In genomic region chr18:57910817-57911216, GRCh38 we compare ENCODE assay signal across 11 cellular contexts.
DNase-seq lines count a peak whose midpoint lies in the region; ATAC-seq, FAIRE-seq and TF ChIP-seq lines count a peak whose summit lies in the region.
"Had no signal": no experiment of that assay in that cellular context is flagged by ENCODE, and none has a peak within 500 bp of the region (broad histone marks: within the 10 kb centered on the region; RNA-seq: fewer than 3 reads in every experiment).

No MANE protein-coding gene starts in this region.

- FAIRE-seq in GM12878 (lab: Jason Lieb, UNC) (peak; percentile 41), H54 (lab: Jason Lieb, UNC) (no peak)

- H3K27me3 ChIP-seq in GM12878 (replicated peaks in 1 of 2; ENCODE audit: control insufficient read depth in 2 of 2, insufficient read depth in 2 of 2, low read length in 1 of 2), result no peaks in the 10 kb centered on the region; a peak in 1 of 4 replicates
- H3K27me3 ChIP-seq in neural cell (ENCODE audit: insufficient read depth, low read depth, low read length), result no peaks in the 10 kb centered on the region

- no peak for TF ChIP-seq EP300 in Ishikawa (IDR thresholded peaks at IDR 0.05; ENCODE audit: borderline replicate concordance)
- TF ChIP-seq EP300 in GM12878 (IDR thresholded peaks at IDR 0.05; ENCODE audit: borderline replicate concordance in 1 of 2, control insufficient read depth in 1 of 2, low read depth in 2 of 2, low read length in 2 of 2), result no peak
- no peak for TF ChIP-seq EP300 in neural cell (conservative IDR thresholded peaks at IDR 0.05; ENCODE audit: poor library complexity, severe bottlenecking)

- H3K4me1 ChIP-seq in GM12878 (ENCODE audit: control insufficient read depth, insufficient read depth, low read length), result no peaks in the 10 kb centered on the region
- H3K4me1 ChIP-seq: prostate gland had no signal

- H3K9me2 ChIP-seq in neural cell (ENCODE audit: insufficient read depth, low read length), result no peaks in the 10 kb centered on the region

- SMC1A ChIA-PET in GM12878 (lab: Charles Lee; ENCODE audit: uncharacterized antibody, unreplicated experiment), result interaction anchor here (0.7 to 1.3 kb wide), 2 partner anchors 113 to 211 kb away, joined by 4 to 6 read pairs; no protein-coding TSS in a partner anchor

- no peak overlapping the region for H3K4me2 ChIP-seq in GM12878 (ENCODE audit: control insufficient read depth, insufficient read depth)
- no peak overlapping the region for H3K4me2 ChIP-seq in neural cell (ENCODE audit: low read length)

- H4K20me1 ChIP-seq in GM12878 (ENCODE audit: control insufficient read depth, insufficient read depth), result no peaks in the 10 kb centered on the region
- no peaks in the 10 kb centered on the region for H4K20me1 ChIP-seq in neural cell (ENCODE audit: insufficient read depth)

- peak; percentile 86 for ATAC-seq in GM12878
- ATAC-seq: T-helper 17 cell had no signal

- H3K4me3 ChIP-seq in GM12878 (no peak overlapping the region), neural cell (ENCODE audit: low read length) (no peak overlapping the region)
- H3K4me3 ChIP-seq: prostate gland had no signal

- in situ Hi-C loops in GM12878 (cut with MboI), result no loop called here

- CTCF ChIA-PET in GM12878 (lab: Yijun Ruan, JAX), result interaction anchor here (1.1 to 1.9 kb wide), 6 partner anchors 34 to 271 kb away, joined by 3 to 7 read pairs (median 4); no protein-coding TSS in a partner anchor

- no peak overlapping the region for H3K9ac ChIP-seq in GM12878 (ENCODE audit: control insufficient read depth, insufficient read depth, low read length)
- H3K9ac ChIP-seq in neural cell (ENCODE audit: low read length), result no peak overlapping the region

- H3K79me2 ChIP-seq in GM12878 (ENCODE audit: control insufficient read depth, insufficient read depth, low read length) (no peaks in the 10 kb centered on the region), neural cell (replicated peaks; ENCODE audit: insufficient read depth, low read length) (no peaks in the 10 kb centered on the region)

- H2AFZ ChIP-seq in GM12878 (ENCODE audit: control insufficient read depth, low read depth, low read length), result no peak overlapping the region
- H2AFZ ChIP-seq in neural cell (ENCODE audit: low read depth, low read length), result no peak overlapping the region

- DNase-seq in DMS53 (lab: John Stamatoyannopoulos, UW) (peak; percentile 66), DMS53 treated with DMSO at 0.1 percent for 48 hours (lab: John Stamatoyannopoulos, UW; ENCODE audit: unreplicated experiment) (no peak), GM12878 (ENCODE audit: low read depth, low spot score) (no peak), H54 (ENCODE audit: insufficient read length, low spot score) (no peak), GF-D8 (lab: John Stamatoyannopoulos, UW) (no peak), hypothalamus (lab: John Stamatoyannopoulos, UW) (no peak)
- DNase-seq: MV-4-11, T-helper 17 cell had no signal

- TF ChIP-seq POLR2A in GM12878 (IDR thresholded peaks at IDR 0.05; ENCODE audit: low read depth, low read length) (no peak), H54 (IDR thresholded peaks at IDR 0.05; ENCODE audit: low read depth, low read length) (no peak)

- TF ChIP-seq CTCF in GM12878 (IDR thresholded peaks at IDR 0.05 in 2 of 3, conservative IDR thresholded peaks at IDR 0.05 in 1 of 3; ENCODE audit: control insufficient read depth in 2 of 3, extremely low read depth in 1 of 3, insufficient read depth in 1 of 3, low read depth in 3 of 3, low read length in 3 of 3) (peak; percentile 44 to 74 (median 55); a peak in 5 of 6 replicates), neural cell (IDR thresholded peaks at IDR 0.05; ENCODE audit: poor library complexity, severe bottlenecking) (peak; percentile 11)

- H3F3A ChIP-seq in neural cell (ENCODE audit: insufficient read depth, low read length, poor library complexity, severe bottlenecking), result no peaks in the 10 kb centered on the region

- RAD21 ChIA-PET in GM12878 (lab: Charles Lee; ENCODE audit: unreplicated experiment), result no interaction called here

- WGBS in GM12878 (ENCODE audit: insufficient coverage, insufficient replicate concordance, low lambda C conversion rate, missing lambda C conversion rate), result 45% methylated on average over 7 of the region's 7 CpGs

- BruUV-seq in GM12878 (replicated peaks; lab: Mats Ljungman, UMichigan), result no TSS peak

- H3K27ac ChIP-seq in GM12878 (ENCODE audit: control insufficient read depth, insufficient read depth) (no peak overlapping the region), neural cell (ENCODE audit: low read length) (no peak overlapping the region)
- H3K27ac ChIP-seq: prostate gland had no signal

- no peaks in the 10 kb centered on the region for H3K9me3 ChIP-seq in GM12878 (replicated peaks; ENCODE audit: control insufficient read depth, insufficient read depth, low read length)
- no peaks in the 10 kb centered on the region for H3K9me3 ChIP-seq in neural cell (ENCODE audit: low read length)
- H3K9me3 ChIP-seq: prostate gland had no signal

- intact Hi-C loops in GM12878 (cut with micrococcal nuclease; ENCODE audit: unreplicated experiment), result no loop called here

- H3K36me3 ChIP-seq in GM12878 (ENCODE audit: control insufficient read depth in 2 of 2, insufficient read depth in 2 of 2, low read length in 1 of 2) (no peaks in the 10 kb centered on the region), neural cell (ENCODE audit: insufficient read depth, low read length) (no peaks in the 10 kb centered on the region)
- H3K36me3 ChIP-seq: prostate gland had no signal

- POLR2A ChIA-PET in GM12878 (lab: Charles Lee), result no interaction called here

- TF ChIP-seq RAD21 in Ishikawa (IDR thresholded peaks at IDR 0.05; ENCODE audit: low read depth) (peak; percentile 20; the same call in 1 of the 2 replicates), GM12878 (IDR thresholded peaks at IDR 0.05; ENCODE audit: insufficient read depth, low read depth, low read length) (peak; percentile 16; the same call in 1 of the 2 replicates), neural cell (conservative IDR thresholded peaks at IDR 0.05) (no peak)

TF ChIP-seq in GM12878, 131 proteins besides CTCF, POLR2A, EP300 and RAD21 (continues in another document):
- TF ChIP-seq PML (IDR thresholded peaks at IDR 0.05; ENCODE audit: low read length) (no peak), MAX (IDR thresholded peaks at IDR 0.05; ENCODE audit: low read depth, low read length) (no peak), SMC3 (IDR thresholded peaks at IDR 0.05; ENCODE audit: borderline replicate concordance, low read length) (peak; percentile 34; the same call in 1 of the 2 replicates), EZH2 (IDR thresholded peaks at IDR 0.05; ENCODE audit: borderline replicate concordance, control insufficient read depth, low read depth, low read length) (no peak), MEF2B (IDR thresholded peaks at IDR 0.05; ENCODE audit: partially characterized antibody, poor library complexity, severe bottlenecking) (no peak), RAD51 (IDR thresholded peaks at IDR 0.05) (no peak), NR2F1 (conservative IDR thresholded peaks at IDR 0.05) (peak; percentile 93), NRF1 (conservative IDR thresholded peaks at IDR 0.05; ENCODE audit: low read depth, low read length) (no peak), RFX5 (IDR thresholded peaks at IDR 0.05; ENCODE audit: low read depth, low read length) (no peak), IKZF1 (conservative IDR thresholded peaks at IDR 0.05) (no peak)

TF ChIP-seq in neural cell, 6 proteins besides CTCF, POLR2A, EP300 and RAD21:
- TF ChIP-seq, protein P1, sequence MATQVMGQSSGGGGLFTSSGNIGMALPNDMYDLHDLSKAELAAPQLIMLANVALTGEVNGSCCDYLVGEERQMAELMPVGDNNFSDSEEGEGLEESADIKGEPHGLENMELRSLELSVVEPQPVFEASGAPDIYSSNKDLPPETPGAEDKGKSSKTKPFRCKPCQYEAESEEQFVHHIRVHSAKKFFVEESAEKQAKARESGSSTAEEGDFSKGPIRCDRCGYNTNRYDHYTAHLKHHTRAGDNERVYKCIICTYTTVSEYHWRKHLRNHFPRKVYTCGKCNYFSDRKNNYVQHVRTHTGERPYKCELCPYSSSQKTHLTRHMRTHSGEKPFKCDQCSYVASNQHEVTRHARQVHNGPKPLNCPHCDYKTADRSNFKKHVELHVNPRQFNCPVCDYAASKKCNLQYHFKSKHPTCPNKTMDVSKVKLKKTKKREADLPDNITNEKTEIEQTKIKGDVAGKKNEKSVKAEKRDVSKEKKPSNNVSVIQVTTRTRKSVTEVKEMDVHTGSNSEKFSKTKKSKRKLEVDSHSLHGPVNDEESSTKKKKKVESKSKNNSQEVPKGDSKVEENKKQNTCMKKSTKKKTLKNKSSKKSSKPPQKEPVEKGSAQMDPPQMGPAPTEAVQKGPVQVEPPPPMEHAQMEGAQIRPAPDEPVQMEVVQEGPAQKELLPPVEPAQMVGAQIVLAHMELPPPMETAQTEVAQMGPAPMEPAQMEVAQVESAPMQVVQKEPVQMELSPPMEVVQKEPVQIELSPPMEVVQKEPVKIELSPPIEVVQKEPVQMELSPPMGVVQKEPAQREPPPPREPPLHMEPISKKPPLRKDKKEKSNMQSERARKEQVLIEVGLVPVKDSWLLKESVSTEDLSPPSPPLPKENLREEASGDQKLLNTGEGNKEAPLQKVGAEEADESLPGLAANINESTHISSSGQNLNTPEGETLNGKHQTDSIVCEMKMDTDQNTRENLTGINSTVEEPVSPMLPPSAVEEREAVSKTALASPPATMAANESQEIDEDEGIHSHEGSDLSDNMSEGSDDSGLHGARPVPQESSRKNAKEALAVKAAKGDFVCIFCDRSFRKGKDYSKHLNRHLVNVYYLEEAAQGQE (IDR thresholded peaks at IDR 0.05; ENCODE audit: borderline replicate concordance), result no peak
- TF ChIP-seq TAF1 (IDR thresholded peaks at IDR 0.05; ENCODE audit: low read depth) (no peak), SMC3 (conservative IDR thresholded peaks at IDR 0.05; ENCODE audit: poor library complexity) (no peak), MXI1 (conservative IDR thresholded peaks at IDR 0.05; ENCODE audit: poor library complexity, severe bottlenecking) (no peak), POLR2AphosphoS5 (IDR thresholded peaks at IDR 0.05) (no peak), EZH2 (IDR thresholded peaks at IDR 0.05; ENCODE audit: borderline replicate concordance, insufficient read depth, low read length, poor library complexity, severe bottlenecking) (no peak)
